Comparison of ENCODE assay signal across 1 cellular context in the genomic region with DNA sequence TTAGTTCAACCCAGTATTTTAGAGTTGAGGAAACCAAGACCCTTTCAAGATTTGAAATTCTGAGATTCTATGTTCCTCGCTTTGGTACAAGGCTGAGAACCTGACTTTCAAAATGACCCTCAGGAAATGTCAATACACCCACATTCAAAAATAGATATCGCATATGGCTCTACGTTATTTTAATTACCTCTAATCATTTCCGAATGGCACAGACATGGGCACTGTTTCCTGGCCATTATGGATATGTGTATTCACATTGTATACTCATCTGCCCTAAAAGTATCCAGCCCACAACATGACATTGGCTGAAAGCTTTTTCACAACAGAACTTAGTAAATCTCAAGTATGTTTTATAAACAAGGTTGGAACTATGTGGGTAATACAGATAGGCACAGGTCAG.
TF ChIP-seq lines count a peak whose summit lies in the region.

No MANE protein-coding gene starts in this region.

TF ChIP-seq in neural cell, 6 proteins besides CTCF, POLR2A, EP300 and RAD21 (continued from another document):
- TF ChIP-seq, protein P1, sequence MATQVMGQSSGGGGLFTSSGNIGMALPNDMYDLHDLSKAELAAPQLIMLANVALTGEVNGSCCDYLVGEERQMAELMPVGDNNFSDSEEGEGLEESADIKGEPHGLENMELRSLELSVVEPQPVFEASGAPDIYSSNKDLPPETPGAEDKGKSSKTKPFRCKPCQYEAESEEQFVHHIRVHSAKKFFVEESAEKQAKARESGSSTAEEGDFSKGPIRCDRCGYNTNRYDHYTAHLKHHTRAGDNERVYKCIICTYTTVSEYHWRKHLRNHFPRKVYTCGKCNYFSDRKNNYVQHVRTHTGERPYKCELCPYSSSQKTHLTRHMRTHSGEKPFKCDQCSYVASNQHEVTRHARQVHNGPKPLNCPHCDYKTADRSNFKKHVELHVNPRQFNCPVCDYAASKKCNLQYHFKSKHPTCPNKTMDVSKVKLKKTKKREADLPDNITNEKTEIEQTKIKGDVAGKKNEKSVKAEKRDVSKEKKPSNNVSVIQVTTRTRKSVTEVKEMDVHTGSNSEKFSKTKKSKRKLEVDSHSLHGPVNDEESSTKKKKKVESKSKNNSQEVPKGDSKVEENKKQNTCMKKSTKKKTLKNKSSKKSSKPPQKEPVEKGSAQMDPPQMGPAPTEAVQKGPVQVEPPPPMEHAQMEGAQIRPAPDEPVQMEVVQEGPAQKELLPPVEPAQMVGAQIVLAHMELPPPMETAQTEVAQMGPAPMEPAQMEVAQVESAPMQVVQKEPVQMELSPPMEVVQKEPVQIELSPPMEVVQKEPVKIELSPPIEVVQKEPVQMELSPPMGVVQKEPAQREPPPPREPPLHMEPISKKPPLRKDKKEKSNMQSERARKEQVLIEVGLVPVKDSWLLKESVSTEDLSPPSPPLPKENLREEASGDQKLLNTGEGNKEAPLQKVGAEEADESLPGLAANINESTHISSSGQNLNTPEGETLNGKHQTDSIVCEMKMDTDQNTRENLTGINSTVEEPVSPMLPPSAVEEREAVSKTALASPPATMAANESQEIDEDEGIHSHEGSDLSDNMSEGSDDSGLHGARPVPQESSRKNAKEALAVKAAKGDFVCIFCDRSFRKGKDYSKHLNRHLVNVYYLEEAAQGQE (IDR thresholded peaks at IDR 0.05; ENCODE audit: borderline replicate concordance) = no peak
